Comparison of ENCODE assay signal across 14 cellular contexts in the genomic region with DNA sequence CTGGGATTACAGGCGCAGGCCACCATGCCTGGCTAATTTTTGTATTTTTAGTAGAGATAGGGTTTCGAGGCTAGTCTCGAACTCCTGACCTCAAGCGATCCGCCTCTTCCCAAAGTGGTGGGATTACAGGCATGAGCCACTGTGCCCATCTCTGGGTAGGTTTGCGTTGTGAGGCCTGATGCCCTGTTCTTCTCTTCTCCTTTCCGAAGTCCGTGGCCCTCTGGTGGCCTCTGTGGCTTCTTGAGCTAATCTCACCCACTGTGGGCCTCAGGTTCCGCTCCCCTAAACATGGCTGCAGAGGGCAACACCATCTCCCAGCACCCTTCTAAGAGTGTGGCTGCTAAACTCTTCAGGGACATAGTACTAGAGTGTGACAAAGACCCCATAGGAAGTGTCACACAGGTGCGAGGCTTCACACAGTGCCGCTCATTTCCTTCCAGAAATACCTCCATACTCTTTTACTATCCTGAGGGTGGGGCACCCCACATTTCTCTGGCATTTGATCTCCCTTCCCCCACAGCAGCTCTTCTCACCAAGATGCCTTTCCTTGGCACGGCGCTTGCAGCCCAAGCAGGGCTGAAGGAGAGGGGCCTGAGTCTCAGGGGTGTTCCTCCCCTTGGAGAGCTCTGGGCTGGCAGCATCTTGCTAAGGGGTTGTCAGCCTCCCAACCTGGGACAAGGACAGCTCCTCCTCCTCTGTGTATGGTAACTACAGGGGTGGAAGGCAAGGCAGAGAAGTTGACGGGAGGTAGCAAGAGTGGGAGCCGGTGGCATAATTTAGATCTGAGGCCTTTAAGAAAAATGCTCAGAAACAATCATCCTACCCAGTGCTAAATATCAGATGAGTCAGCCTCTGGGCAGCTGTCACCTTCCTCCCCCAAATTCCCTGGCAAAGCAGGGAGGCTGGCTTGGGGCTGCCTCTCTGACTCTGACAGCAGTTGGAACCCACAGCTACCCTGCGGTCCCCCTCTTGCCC. TPM values are rescaled to one million over a fixed set of nuclear protein-coding genes. Genes with fewer than 3 reads are reported as not detected.
DNase-seq lines count a peak whose midpoint lies in the region; ATAC-seq, FAIRE-seq and TF ChIP-seq lines count a peak whose summit lies in the region.
"Had no signal": no experiment of that assay in that cellular context is flagged by ENCODE, and none has a peak within 500 bp of the region (broad histone marks: within the 10 kb centered on the region; RNA-seq: fewer than 3 reads in every experiment).

No MANE protein-coding gene starts in this region.

- no peak overlapping the region for H4K8ac ChIP-seq in neuronal stem cell (ENCODE audit: low read depth, low read length)

- peaks cover 8% of the 10 kb centered on the region for H3K79me1 ChIP-seq in neuronal stem cell (ENCODE audit: low read depth, low read length)

- 76% methylated on average over 16 of the region's 16 CpGs for WGBS in esophagus muscularis mucosa
- WGBS in neuronal stem cell (ENCODE audit: extremely low coverage in 2 of 2, insufficient read length in 2 of 2, insufficient replicate concordance in 1 of 2), 2 donors = no CpG with 5 or more reads among the region's 16 CpGs

- CTCF ChIA-PET in Panc1 (lab: Charles Lee) = interaction anchor here (0.6 kb wide), 1 partner anchor 12 kb away, joined by 7 read pairs; no protein-coding TSS in a partner anchor

- H3K4me3 ChIP-seq in Panc1 (ENCODE audit: low read depth in 2 of 2, low read length in 2 of 2) (no peak overlapping the region), esophagus muscularis mucosa (no peak overlapping the region), neuronal stem cell (ENCODE audit: low read length in 2 of 2) (no peak overlapping the region)
- H3K4me3 ChIP-seq: body of pancreas had no signal

- no peak overlapping the region for H3K23ac ChIP-seq in neuronal stem cell (ENCODE audit: low read depth, low read length, poor library complexity)

- H3K18ac ChIP-seq in neuronal stem cell (ENCODE audit: low read length) = no peak overlapping the region

- H3K14ac ChIP-seq in neuronal stem cell (ENCODE audit: low read length) = no peak overlapping the region

- H2BK15ac ChIP-seq in neuronal stem cell (ENCODE audit: low read length) = no peak overlapping the region

- no peak overlapping the region for H2AK5ac ChIP-seq in neuronal stem cell (ENCODE audit: low read depth, low read length)

- no peak for FAIRE-seq in GM12891 (lab: Jason Lieb, UNC)
- FAIRE-seq: frontal cortex had no signal

- TF ChIP-seq POLR2A in esophagus muscularis mucosa (IDR thresholded peaks at IDR 0.05; ENCODE audit: low read depth) (no peak), GM12891 (IDR thresholded peaks at IDR 0.05; ENCODE audit: low read depth, low read length) (no peak)

- 0 out of 2 replicates have a peak, but pooled peaks have one; percentile 4 for ATAC-seq in Panc1
- no peak for ATAC-seq in HG02870 (IDR thresholded peaks at IDR 0.05; ENCODE audit: unreplicated experiment)
- ATAC-seq: body of pancreas; stimulated activated naive B cell treated with anti-CD40 and anti-IgM and Interleukin-4, amounts not matched to agents 10 μg/mL and 1 μg/mL and 100 μg/mL, for 72 hours had no signal

- no peak overlapping the region for H2BK120ac ChIP-seq in neuronal stem cell (ENCODE audit: low read depth, low read length)

- POLR2A ChIA-PET in Panc1 (lab: Charles Lee) = no interaction called here

- no peak for TF ChIP-seq EP300 in esophagus muscularis mucosa (IDR thresholded peaks at IDR 0.05)

- H3K9me3 ChIP-seq in Panc1 (ENCODE audit: control insufficient read depth, insufficient read depth, low read depth, low read length) = no peaks in the 10 kb centered on the region
- no peaks in the 10 kb centered on the region for H3K9me3 ChIP-seq in esophagus muscularis mucosa
- no peaks in the 10 kb centered on the region for H3K9me3 ChIP-seq in neuronal stem cell (replicated peaks in 1 of 2; ENCODE audit: control insufficient read depth in 2 of 2, insufficient read depth in 1 of 2, low read depth in 1 of 2, low read length in 2 of 2)
- H3K9me3 ChIP-seq: body of pancreas had no signal

- H2AFZ ChIP-seq in neuronal stem cell (ENCODE audit: low read length) = no peak overlapping the region

- TF ChIP-seq CTCF in Panc1 (IDR thresholded peaks at IDR 0.05) (no peak), esophagus muscularis mucosa (IDR thresholded peaks at IDR 0.05) (no peak)

- no peak overlapping the region for H4K91ac ChIP-seq in neuronal stem cell (ENCODE audit: low read depth, low read length, poor library complexity)

- H2BK5ac ChIP-seq in neuronal stem cell (ENCODE audit: low read length) = no peak overlapping the region

- intact Hi-C loops in Panc1 (cut with micrococcal nuclease; ENCODE audit: unreplicated experiment) (no loop called here), esophagus muscularis mucosa (cut with DNase I) (loop anchor here (5.0 kb wide), 1 partner anchor 55 kb away; no protein-coding TSS in a partner anchor)

- H2BK12ac ChIP-seq in neuronal stem cell (ENCODE audit: low read length) = no peak overlapping the region

- H3K4me1 ChIP-seq in Panc1 (ENCODE audit: control insufficient read depth, insufficient read depth, low read length) (peaks cover 14% of the 10 kb centered on the region; the same call in 1 of the 2 replicates), esophagus muscularis mucosa (peaks cover 6 to 34% (median 23%) of the 10 kb centered on the region in 4 donors), neuronal stem cell (ENCODE audit: control insufficient read depth in 2 of 2, insufficient read depth in 1 of 2, low read depth in 1 of 2, low read length in 2 of 2) (peaks cover 7 to 12% of the 10 kb centered on the region in 2 donors)

- peak; percentile 43 for DNase-seq in Ammon's horn (ENCODE audit: low spot score)
- DNase-seq in Panc1 (ENCODE audit: low read depth, low spot score) = no peak
- no peak for DNase-seq in esophagus muscularis mucosa (ENCODE audit: extremely low spot score)
- no peak for DNase-seq in neuronal stem cell (ENCODE audit: low spot score)
- DNase-seq in activated CD8-positive, alpha-beta memory T cell treated with anti-CD3 and anti-CD28 coated beads for 24 hours = no peak
- no peak for DNase-seq in activated CD4-positive, alpha-beta T cell treated with anti-CD3 and anti-CD28 coated beads for 1 hour
- no peak for DNase-seq in GM12891 (ENCODE audit: insufficient read length, low spot score)
- DNase-seq: body of pancreas; NCI-H510A treated with DMSO at 0.1 percent for 48 hours; stimulated activated naive B cell treated with anti-CD40 and anti-IgM and Interleukin-4, amounts not matched to agents 10 μg/mL and 1 μg/mL and 100 μg/mL, for 72 hours had no signal

- no peak overlapping the region for H3K4ac ChIP-seq in neuronal stem cell (ENCODE audit: low read length)

- H3K27ac ChIP-seq in Panc1 (ENCODE audit: low read length) = no peak overlapping the region
- peak overlapping the region in 3 of 4 donors; percentile 22 to 72 (median 44) for H3K27ac ChIP-seq in esophagus muscularis mucosa (replicated peaks in 1 of 4)
- H3K27ac ChIP-seq in neuronal stem cell (replicated peaks; ENCODE audit: low read length) = no peak overlapping the region
- H3K27ac ChIP-seq: body of pancreas, C4-2B, KMS-11 had no signal

- no peaks in the 10 kb centered on the region for H3K36me3 ChIP-seq in Panc1 (ENCODE audit: control insufficient read depth, insufficient read depth, low read length)
- H3K36me3 ChIP-seq in esophagus muscularis mucosa = peaks cover 0 to 19% (median 0%) of the 10 kb centered on the region in 4 donors
- H3K36me3 ChIP-seq in neuronal stem cell (replicated peaks in 1 of 2; ENCODE audit: control insufficient read depth in 2 of 2, insufficient read depth in 2 of 2, low read length in 2 of 2) = peaks cover 10 to 16% of the 10 kb centered on the region in 2 donors

- peak overlapping the region; percentile 25 for H3K9ac ChIP-seq in neuronal stem cell (ENCODE audit: low read depth, low read length, poor library complexity)
- H3K9ac ChIP-seq: KMS-11 had no signal

- H3K27me3 ChIP-seq in Panc1 (ENCODE audit: control insufficient read depth, insufficient read depth, low read length) (peaks cover 5% of the 10 kb centered on the region), esophagus muscularis mucosa (peaks cover 0 to 18% (median 0%) of the 10 kb centered on the region in 4 donors), neuronal stem cell (ENCODE audit: control insufficient read depth in 3 of 3, insufficient read depth in 3 of 3, low read depth in 1 of 3, low read length in 3 of 3) (peaks cover 0 to 1% (median 0%) of the 10 kb centered on the region in 3 experiments)
- H3K27me3 ChIP-seq: body of pancreas had no signal

- no peak overlapping the region for H3K4me2 ChIP-seq in neuronal stem cell (ENCODE audit: insufficient read depth, low read length, poor library complexity, severe bottlenecking)
- H3K4me2 ChIP-seq: KMS-11 had no signal

- no TSS peak for BruUV-seq in Panc1 (replicated peaks; lab: Mats Ljungman, UMichigan)

- in situ Hi-C loops in Panc1 (cut with HindIII; ENCODE audit: low pct_unique_long_range_greater_than_20kb, low sequenced_read_pairs) = no loop called here

TF ChIP-seq in GM12891, 5 proteins besides CTCF, POLR2A, EP300 and RAD21:
- TF ChIP-seq POU2F2 (IDR thresholded peaks at IDR 0.05; ENCODE audit: low read depth, low read length) (no peak), PAX5 (IDR thresholded peaks at IDR 0.05; ENCODE audit: insufficient read depth, low read length, severe bottlenecking) (no peak), POLR2AphosphoS5 (IDR thresholded peaks at IDR 0.05; ENCODE audit: low read depth, low read length) (no peak), SPI1 (IDR thresholded peaks at IDR 0.05; ENCODE audit: low read depth, low read length) (no peak), TAF1 (IDR thresholded peaks at IDR 0.05; ENCODE audit: low read depth, low read length) (no peak)

RNA-seq across cellular contexts. Expression of a gene that starts 6.1 kb away (rescaled TPM):
- total RNA-seq in Panc1 (2021; ENCODE audit: unreplicated experiment) = 13.7 TPM
- polyA plus RNA-seq in Panc1 (2012; ENCODE audit: insufficient read length) = 24.3 TPM
- 10 to 100 TPM; 13.3 to 70.1 (median 25.4) TPM for total RNA-seq in esophagus muscularis mucosa
- polyA plus RNA-seq in neuronal stem cell (2013, experiment 1 of 2) = 85.1 TPM
- polyA plus RNA-seq in neuronal stem cell (2013, experiment 2 of 2) = 84.3 TPM
- polyA plus RNA-seq in GM12891 (2012; ENCODE audit: low read depth, missing spikeins) = 0.36 TPM

RNA-seq across cellular contexts. Expression of a gene that starts 35.4 kb away (rescaled TPM):
- 3.1 TPM for total RNA-seq in Panc1 (2021; ENCODE audit: unreplicated experiment)
- polyA plus RNA-seq in Panc1 (2012; ENCODE audit: insufficient read length) = 2.3 TPM
- total RNA-seq in esophagus muscularis mucosa = 1 to 10 TPM; 4.6 to 9.9 (median 6.1) TPM
- polyA plus RNA-seq in neuronal stem cell (2013, experiment 1 of 2) = 4.2 TPM
- polyA plus RNA-seq in neuronal stem cell (2013, experiment 2 of 2) = 4.4 TPM
- polyA plus RNA-seq in GM12891 (2012; ENCODE audit: low read depth, missing spikeins) = 0.04 TPM

Comparison
In these comparisons a context has a peak if more than half of its experiments do, and no peak if none do; other contexts are left out.
1. H3K27ac ChIP-seq: peak in esophagus muscularis mucosa (3 of 4); none in Panc1 (single experiment) and neuronal stem cell (single experiment).